ENCODE assay signal across 8 cellular contexts in genomic region chr20:16575390-16576140, GRCh38. TPM values are rescaled to one million over a fixed set of nuclear protein-coding genes. Genes with fewer than 3 reads are reported as not detected.
A peak's percentile ranks its signal among the peaks of the same experiment; 100 is the strongest.
DNase-seq lines count a peak whose midpoint lies in the region; ATAC-seq, FAIRE-seq and TF ChIP-seq lines count a peak whose summit lies in the region.

No MANE protein-coding gene starts in this region.

- H3K27me3 ChIP-seq in heart right ventricle (no peaks in the 10 kb centered on the region), adrenal gland (no peaks in the 10 kb centered on the region), thymus (ENCODE audit: control insufficient read depth, insufficient read depth) (no peaks in the 10 kb centered on the region)

- H3K27ac ChIP-seq in heart right ventricle (peak overlapping the region; percentile 34 to 78 (median 66)), adrenal gland (peak overlapping the region in 4 of 5 donors; percentile 50 to 86 (median 79)), kidney (ENCODE audit: low read depth in 2 of 2, low read length in 2 of 2) (peak overlapping the region; percentile 7 to 45), thymus (ENCODE audit: low read depth) (no peak overlapping the region)

- H3K4me1 ChIP-seq in heart right ventricle (peaks cover 0 to 50% (median 36%) of the 10 kb centered on the region in 9 donors), adrenal gland (replicated peaks in 1 of 2) (peaks cover 0 to 37% of the 10 kb centered on the region in 2 donors), kidney (ENCODE audit: control insufficient read depth in 1 of 2, insufficient read depth in 1 of 2, low read depth in 1 of 2, low read length in 2 of 2) (peaks cover 19 to 35% of the 10 kb centered on the region in 2 donors), thymus (ENCODE audit: control insufficient read depth, insufficient read depth, low read length) (peaks cover 8% of the 10 kb centered on the region)

- TF ChIP-seq CTCF in heart right ventricle (IDR thresholded peaks at IDR 0.05) (no peak), adrenal gland (IDR thresholded peaks at IDR 0.05) (no peak), kidney (IDR thresholded peaks at IDR 0.05; ENCODE audit: borderline replicate concordance, extremely low read depth, insufficient read depth) (no peak), GM10266 (IDR thresholded peaks at IDR 0.05; ENCODE audit: control insufficient read depth, insufficient read depth, low read depth, missing control alignments) (no peak)

- ATAC-seq in heart right ventricle: no peak
- no peak for ATAC-seq in left ventricle myocardium superior

- TF ChIP-seq POLR2A in adrenal gland (IDR thresholded peaks at IDR 0.05): no peak

- no peak for DNase-seq in heart right ventricle
- DNase-seq in left ventricle myocardium superior: no peak
- peak in 1 of 7 donors; percentile 34 for DNase-seq in adrenal gland
- DNase-seq in kidney: no peak
- DNase-seq in pons (ENCODE audit: low spot score): no peak
- DNase-seq in GM10266 (ENCODE audit: extremely low spot score): no peak
- no peak for DNase-seq in EL

- H3K36me3 ChIP-seq in heart right ventricle: no peaks in the 10 kb centered on the region
- no peaks in the 10 kb centered on the region for H3K36me3 ChIP-seq in adrenal gland (replicated peaks in 1 of 2)
- H3K36me3 ChIP-seq in kidney (ENCODE audit: control insufficient read depth in 1 of 2, insufficient read depth in 2 of 2, low read length in 2 of 2): no peaks in the 10 kb centered on the region
- no peaks in the 10 kb centered on the region for H3K36me3 ChIP-seq in thymus (ENCODE audit: control insufficient read depth, insufficient read depth)

- FAIRE-seq in kidney (lab: Jason Lieb, UNC): no peak

- intact Hi-C loops in heart right ventricle (cut with DNase I): loop anchor here in 2 of 10 donors (5.0 to 10.0 kb wide), 2 partner anchors 33 to 159 kb away; partner anchors contain the start of gene SNRPB2 (in 2 of the 2)
- intact Hi-C loops in left ventricle myocardium superior (cut with micrococcal nuclease): loop anchor here (10.0 kb wide), 1 partner anchor 159 kb away; the partner anchor contains the start of gene SNRPB2
- intact Hi-C loops in adrenal gland (cut with DNase I): no loop called here
- intact Hi-C loops in kidney (cut with DNase I): no loop called here

- H3K4me3 ChIP-seq in heart right ventricle: peak overlapping the region; percentile 21 to 99 (median 66)
- H3K4me3 ChIP-seq in adrenal gland: peak overlapping the region in 2 of 4 donors; percentile 56 to 79
- peak overlapping the region; percentile 76 to 77 for H3K4me3 ChIP-seq in kidney (ENCODE audit: low read length in 2 of 2)
- peak overlapping the region; percentile 60 for H3K4me3 ChIP-seq in thymus (ENCODE audit: low read length)

- no peaks in the 10 kb centered on the region for H3K9me3 ChIP-seq in heart right ventricle
- no peaks in the 10 kb centered on the region for H3K9me3 ChIP-seq in adrenal gland (replicated peaks in 1 of 3)
- H3K9me3 ChIP-seq in kidney (ENCODE audit: control insufficient read depth in 1 of 2, low read length in 2 of 2): no peaks in the 10 kb centered on the region
- H3K9me3 ChIP-seq in thymus (ENCODE audit: control insufficient read depth): no peaks in the 10 kb centered on the region

- 33 to 35% methylated on average over 18 of the region's 18 CpGs for WGBS in heart right ventricle, 2 donors
- WGBS in adrenal gland, 4 donors: 27 to 32% (median 29%) methylated on average over 17 to 18 of the region's 18 CpGs
- 47% methylated on average over 18 of the region's 18 CpGs for WGBS in thymus

- H3K9ac ChIP-seq in kidney (ENCODE audit: low read length in 2 of 2): peak overlapping the region in 1 of 2 donors; percentile 82

RNA-seq across cellular contexts. Expression of gene KIF16B, which starts 2.3 kb away (rescaled TPM):
- total RNA-seq in heart right ventricle (10 to 100 TPM; 14.4 to 22.5 (median 18.2) TPM), left ventricle myocardium superior (17.8 TPM), adrenal gland (100 to 1,000 TPM in 1 of 8 donors, 10 to 100 TPM in 7; 22.3 to 104 (median 37.5) TPM), kidney (19.7 TPM)
- polyA plus RNA-seq in heart right ventricle (10 to 100 TPM in 1 of 2 donors, 1 to 10 TPM in 1; 9.7 to 12.9 TPM), adrenal gland (100 to 1,000 TPM in 1 of 3 donors, 10 to 100 TPM in 1, 1 to 10 TPM in 1; 8.6 to 113 (median 22.8) TPM), kidney (ENCODE audit: insufficient read depth, low read depth, low replicate concordance) (15.0 TPM), thymus (5.2 TPM)
